Comparison of ENCODE assay signal across 13 cellular contexts in genomic region chr1:9894115-9894514, GRCh38. TPM values are rescaled to one million over a fixed set of nuclear protein-coding genes. Genes with fewer than 3 reads are reported as not detected.
DNase-seq lines count a peak whose midpoint lies in the region; ATAC-seq, FAIRE-seq and TF ChIP-seq lines count a peak whose summit lies in the region.
"Had no signal": no experiment of that assay in that cellular context is flagged by ENCODE, and none has a peak within 500 bp of the region (broad histone marks: within the 10 kb centered on the region; RNA-seq: fewer than 3 reads in every experiment).

No MANE protein-coding gene starts in this region.

- H3K4me3 ChIP-seq in ACC112 (ENCODE audit: low read depth, low read length) (no peak overlapping the region), Karpas-422 (ENCODE audit: low read length) (no peak overlapping the region), bronchial epithelial cell (ENCODE audit: low read depth, low read length) (no peak overlapping the region)
- no peak overlapping the region for H3K4me3 ChIP-seq in CD8-positive, alpha-beta T cell (ENCODE audit: low read depth, low read length)

- ATAC-seq in HG02970 (IDR thresholded peaks at IDR 0.05; ENCODE audit: low FRiP score, unreplicated experiment) (no peak), HG02870 (IDR thresholded peaks at IDR 0.05; ENCODE audit: unreplicated experiment) (no peak)
- ATAC-seq in CD8-positive, alpha-beta T cell, result no peak
- ATAC-seq: activated T-cell treated with anti-CD3 and anti-CD28 coated beads, Interleukin-2, amount 50 U/mL, for 4 hours had no signal

- no peaks in the 10 kb centered on the region for H3K9me2 ChIP-seq in Karpas-422 (replicated peaks; ENCODE audit: insufficient read depth, low read length)

- intact Hi-C loops in CD8-positive, alpha-beta T cell (cut with DNase I, micrococcal nuclease), result no loop called here

- H4K20me1 ChIP-seq in Karpas-422 (ENCODE audit: insufficient read depth, low read depth, low read length), result no peaks in the 10 kb centered on the region

- peak overlapping the region; percentile 97 for H3K27ac Mint-ChIP-seq in nephron progenitor cell
- H3K27ac Mint-ChIP-seq in CD8-positive, alpha-beta T cell, result no peak overlapping the region

- H3K36me3 ChIP-seq in ACC112 (ENCODE audit: insufficient read depth, low read length) (no peaks in the 10 kb centered on the region), Karpas-422 (ENCODE audit: insufficient read depth, low read length) (no peaks in the 10 kb centered on the region), bronchial epithelial cell (ENCODE audit: control insufficient read depth, insufficient read depth, low read length) (peaks cover 3% of the 10 kb centered on the region)
- H3K36me3 ChIP-seq in CD8-positive, alpha-beta T cell (ENCODE audit: insufficient read depth, low read length), result no peaks in the 10 kb centered on the region

- H2AFZ ChIP-seq in ACC112 (ENCODE audit: low read length, unreplicated experiment) (no peak overlapping the region), Karpas-422 (ENCODE audit: low read length) (no peak overlapping the region)

- H3K4me1 Mint-ChIP-seq in nephron progenitor cell, result peaks cover 45% of the 10 kb centered on the region
- peaks cover 6% of the 10 kb centered on the region for H3K4me1 Mint-ChIP-seq in CD8-positive, alpha-beta T cell (ENCODE audit: low read depth)

- peaks cover 5% of the 10 kb centered on the region for H3K36me3 Mint-ChIP-seq in nephron progenitor cell (ENCODE audit: low read depth)
- H3K36me3 Mint-ChIP-seq in CD8-positive, alpha-beta T cell, result peaks cover 3% of the 10 kb centered on the region

- H3K27ac ChIP-seq in ACC112 (ENCODE audit: low read depth, low read length) (peak overlapping the region; percentile 40), Karpas-422 (ENCODE audit: low read length) (no peak overlapping the region)
- H3K27ac ChIP-seq in CD8-positive, alpha-beta T cell (ENCODE audit: low read depth, low read length), result no peak overlapping the region

- H3K79me2 ChIP-seq in ACC112 (ENCODE audit: control insufficient read depth, insufficient read depth, low read length, unreplicated experiment) (no peaks in the 10 kb centered on the region), Karpas-422 (ENCODE audit: low read length) (no peaks in the 10 kb centered on the region)

- no peaks in the 10 kb centered on the region for H3K9me3 Mint-ChIP-seq in nephron progenitor cell
- H3K9me3 Mint-ChIP-seq in CD8-positive, alpha-beta T cell, result no peaks in the 10 kb centered on the region
- H3K9me3 Mint-ChIP-seq: activated T-cell treated with anti-CD3 and anti-CD28 coated beads, Interleukin-2, amount 50 U/mL, for 4 hours had no signal

- no peaks in the 10 kb centered on the region for H3K9me3 ChIP-seq in Karpas-422 (ENCODE audit: low read length)
- no peaks in the 10 kb centered on the region for H3K9me3 ChIP-seq in CD8-positive, alpha-beta T cell (ENCODE audit: low read length)

- POLR2A ChIA-PET in CD8-positive, alpha-beta T cell (lab: Charles Lee), result no interaction called here

- no peaks in the 10 kb centered on the region for H3K27me3 Mint-ChIP-seq in nephron progenitor cell (ENCODE audit: low read depth, poor library complexity)
- H3K27me3 Mint-ChIP-seq in CD8-positive, alpha-beta T cell (ENCODE audit: low read depth), result no peaks in the 10 kb centered on the region

- H3K4me1 ChIP-seq in ACC112 (ENCODE audit: control insufficient read depth, insufficient read depth, low read length, unreplicated experiment) (peaks cover 34% of the 10 kb centered on the region), Karpas-422 (ENCODE audit: low read length) (peaks cover 10% of the 10 kb centered on the region)
- no peaks in the 10 kb centered on the region for H3K4me1 ChIP-seq in CD8-positive, alpha-beta T cell (ENCODE audit: insufficient read depth, low read length)

- no peak overlapping the region for H3K4me3 Mint-ChIP-seq in nephron progenitor cell
- H3K4me3 Mint-ChIP-seq in CD8-positive, alpha-beta T cell, result no peak overlapping the region
- H3K4me3 Mint-ChIP-seq: activated T-cell treated with anti-CD3 and anti-CD28 coated beads, Interleukin-2, amount 50 U/mL, for 4 hours had no signal

- FAIRE-seq in bronchial epithelial cell (lab: Jason Lieb, UNC), result no peak
- FAIRE-seq: endometrium, urothelium cell line had no signal

- DNase-seq in Karpas-422 (peak; percentile 32), bronchial epithelial cell (ENCODE audit: low read depth) (peak; percentile 57), nephron progenitor cell (no peak), NCI-H345 treated with DMSO at 0.1 percent for 48 hours (lab: John Stamatoyannopoulos, UW; ENCODE audit: unreplicated experiment) (no peak)
- DNase-seq in CD8-positive, alpha-beta T cell, result no peak
- DNase-seq: activated T-cell treated with anti-CD3 and anti-CD28 coated beads, Interleukin-2, amount 50 U/mL, for 4 hours; NCI-H1105; NCI-H510A treated with DMSO at 0.1 percent for 48 hours had no signal

- no peak overlapping the region for H3K9ac ChIP-seq in Karpas-422 (ENCODE audit: low read length)

- CTCF ChIA-PET in CD8-positive, alpha-beta T cell (lab: Charles Lee), result interaction anchor here (1.3 kb wide), 1 partner anchor 19 kb away, joined by 6 read pairs; no protein-coding TSS in a partner anchor

- H3K27me3 ChIP-seq in ACC112 (ENCODE audit: insufficient read depth, low read length) (no peaks in the 10 kb centered on the region), Karpas-422 (ENCODE audit: low read length) (no peaks in the 10 kb centered on the region), bronchial epithelial cell (ENCODE audit: control insufficient read depth, insufficient read depth, low read length) (no peaks in the 10 kb centered on the region)
- no peaks in the 10 kb centered on the region for H3K27me3 ChIP-seq in CD8-positive, alpha-beta T cell (ENCODE audit: insufficient read depth, low read length)

- no peak overlapping the region for H3K4me2 ChIP-seq in Karpas-422 (ENCODE audit: low read depth, low read length, poor library complexity, severe bottlenecking)

- TF ChIP-seq CTCF in bronchial epithelial cell (IDR thresholded peaks at IDR 0.05; ENCODE audit: insufficient read depth, low read length, severe bottlenecking) (no peak), nephron progenitor cell (IDR thresholded peaks at IDR 0.05) (no peak)
- TF ChIP-seq CTCF in CD8-positive, alpha-beta T cell (IDR thresholded peaks at IDR 0.05), result no peak

RNA-seq across cellular contexts. Expression of gene CTNNBIP1, which starts 16.0 kb away (rescaled TPM):
- total RNA-seq in Karpas-422 (2014; rRNA removed; shearing (Covaris generic); ENCODE audit: low replicate concordance), result 4.2 and 11.9 TPM in 2 replicates
- total RNA-seq in bronchial epithelial cell, result 107 and 181 TPM in 2 replicates
- 1 to 10 TPM; 6.3 to 7.7 TPM for total RNA-seq in CD8-positive, alpha-beta T cell

RNA-seq across cellular contexts. Expression of gene LZIC, which starts 49.1 kb away (rescaled TPM):
- total RNA-seq in Karpas-422 (2014; rRNA removed; shearing (Covaris generic); ENCODE audit: low replicate concordance), result 28.8 and 32.9 TPM in 2 replicates
- total RNA-seq in bronchial epithelial cell, result 32.1 and 37.8 TPM in 2 replicates
- 10 to 100 TPM; 12.9 to 13.6 TPM for total RNA-seq in CD8-positive, alpha-beta T cell

RNA-seq across cellular contexts. Expression of gene NMNAT1, which starts 49.2 kb away (rescaled TPM):
- total RNA-seq in Karpas-422 (2014; rRNA removed; shearing (Covaris generic); ENCODE audit: low replicate concordance), result 6.8 and 8.1 TPM in 2 replicates
- 13.2 and 15.1 TPM in 2 replicates for total RNA-seq in bronchial epithelial cell
- 1 to 10 TPM; 1.1 to 1.2 TPM for total RNA-seq in CD8-positive, alpha-beta T cell

Comparison
In these comparisons a context has a peak if more than half of its experiments do, and no peak if none do; other contexts are left out.
1. DNase-seq: peak in Karpas-422 (single experiment) and bronchial epithelial cell (single experiment); none in nephron progenitor cell (single experiment), CD8-positive, alpha-beta T cell (0 of 7) and NCI-H345 treated with DMSO at 0.1 percent for 48 hours (single experiment).